ENCODE assay signal across 1 cellular context in genomic region chr11:6530848-6531247, GRCh38.
TF ChIP-seq lines count a peak whose summit lies in the region.

No MANE protein-coding gene starts in this region.

TF ChIP-seq in IMR-90, 13 proteins besides CTCF, POLR2A, EP300 and RAD21:
- no peak for TF ChIP-seq CHD1 (IDR thresholded peaks at IDR 0.05; ENCODE audit: low read depth, low read length)
- no peak for TF ChIP-seq ELK1 (IDR thresholded peaks at IDR 0.05; ENCODE audit: borderline replicate concordance, low read depth, low read length)
- TF ChIP-seq NFE2L2 (IDR thresholded peaks at IDR 0.05; ENCODE audit: low read depth, low read length), result no peak
- no peak for TF ChIP-seq FOS (IDR thresholded peaks at IDR 0.05; ENCODE audit: low read depth, low read length)
- no peak for TF ChIP-seq BHLHE40 (IDR thresholded peaks at IDR 0.05; ENCODE audit: low read depth, low read length)
